In the genomic region with DNA sequence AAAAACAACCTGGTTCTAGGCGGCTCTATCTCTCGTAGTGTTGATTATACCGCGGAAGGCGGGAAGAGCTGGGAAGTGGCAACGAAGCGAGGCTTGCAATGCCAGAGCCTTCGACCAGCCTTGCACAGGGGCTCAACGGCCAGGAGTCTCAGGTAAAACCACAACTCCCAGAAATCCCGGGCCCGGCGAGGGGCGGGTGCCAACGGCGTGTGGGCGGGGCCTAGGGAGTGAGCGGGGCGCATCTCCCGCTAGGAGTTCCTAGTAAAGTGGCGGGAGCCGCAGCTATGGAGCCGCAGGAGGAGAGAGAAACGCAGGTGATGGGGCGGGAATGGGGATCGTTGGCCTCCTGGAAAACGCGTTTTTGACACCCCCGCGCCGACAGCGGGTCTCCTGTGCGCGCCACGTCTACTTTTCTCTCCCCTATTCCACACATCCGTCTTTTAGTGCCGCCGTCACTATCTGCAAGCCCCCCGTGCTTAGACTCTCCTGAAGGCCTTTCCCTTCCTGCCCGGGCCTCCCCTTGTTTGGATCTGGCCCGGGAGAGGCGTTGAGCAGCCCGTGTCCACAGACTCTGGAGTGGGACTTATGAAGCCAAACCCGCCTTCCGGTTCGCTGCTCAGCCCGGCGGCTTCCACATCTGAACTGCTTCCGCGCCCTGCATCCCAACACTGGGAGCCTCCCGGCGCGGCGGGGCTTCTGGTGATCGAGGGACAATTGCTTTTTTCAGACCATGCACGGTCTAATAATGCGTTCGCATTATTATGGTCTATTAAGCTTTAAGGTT, we compare ENCODE assay signal across 8 cellular contexts. TPM values are rescaled to one million over a fixed set of nuclear protein-coding genes. Genes with fewer than 3 reads are reported as not detected.
DNase-seq lines count a peak whose midpoint lies in the region; ATAC-seq and TF ChIP-seq lines count a peak whose summit lies in the region.

A gene with protein sequence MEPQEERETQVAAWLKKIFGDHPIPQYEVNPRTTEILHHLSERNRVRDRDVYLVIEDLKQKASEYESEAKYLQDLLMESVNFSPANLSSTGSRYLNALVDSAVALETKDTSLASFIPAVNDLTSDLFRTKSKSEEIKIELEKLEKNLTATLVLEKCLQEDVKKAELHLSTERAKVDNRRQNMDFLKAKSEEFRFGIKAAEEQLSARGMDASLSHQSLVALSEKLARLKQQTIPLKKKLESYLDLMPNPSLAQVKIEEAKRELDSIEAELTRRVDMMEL (plus strand): TSS at position 258 of the 784 bp plus-strand sequence. CDS start 27 bp downstream, at position 285.

- H3K4me2 ChIP-seq in OCI-LY7 (ENCODE audit: low read length) = peak within 1 kb of the TSS; percentile 88

- H3K27ac ChIP-seq in OCI-LY7 (ENCODE audit: low read depth, low read length, poor library complexity, severe bottlenecking) = peak within 1 kb of the TSS; percentile 36

- no peaks in the 10 kb centered on the region for H4K20me1 ChIP-seq in OCI-LY7 (ENCODE audit: insufficient read depth, low read length)

- no peaks in the 10 kb centered on the region for H3K4me1 Mint-ChIP-seq in Calu3 (ENCODE audit: low read depth, unreplicated experiment)
- peaks cover 5% of the 10 kb centered on the region for H3K4me1 Mint-ChIP-seq in endothelial cell (ENCODE audit: unreplicated experiment)
- H3K4me1 Mint-ChIP-seq in mesothelial cell of epicardium = peaks cover 8% of the 10 kb centered on the region

- H3K9me3 Mint-ChIP-seq in Calu3 (ENCODE audit: low read depth, unreplicated experiment) = no peaks in the 10 kb centered on the region
- H3K9me3 Mint-ChIP-seq in endothelial cell (ENCODE audit: unreplicated experiment) = no peaks in the 10 kb centered on the region
- no peaks in the 10 kb centered on the region for H3K9me3 Mint-ChIP-seq in mesothelial cell of epicardium

- H3K9me2 ChIP-seq in OCI-LY7 (ENCODE audit: insufficient read depth, low read length) = no peaks in the 10 kb centered on the region

- CTCF ChIA-PET in Calu3 (lab: Charles Lee) (no interaction called here), OCI-LY7 (lab: Charles Lee; ENCODE audit: unreplicated experiment) (no interaction called here)

- BruUV-seq in Calu3 (replicated peaks; lab: Mats Ljungman, UMichigan) = TSS peak; percentile 38
- TSS peak; percentile 41 for BruUV-seq in OCI-LY7 (replicated peaks; lab: Mats Ljungman, UMichigan)

- DNase-seq in Calu3 = peak; percentile 94
- DNase-seq in HuH-7 (ENCODE audit: low spot score) = peak; percentile 78
- peak; percentile 79 for DNase-seq in OCI-LY7 (ENCODE audit: low spot score)
- peak; percentile 79 for DNase-seq in activated T-cell treated with anti-CD3 and anti-CD28 coated beads for 1 hour (ENCODE audit: low read depth)
- peak; percentile 91 for DNase-seq in endothelial cell (ENCODE audit: low spot score)
- peak; percentile 77 to 92 for DNase-seq in mesothelial cell of epicardium (ENCODE audit: low spot score in 2 of 2, unreplicated experiment in 2 of 2)
- DNase-seq in stimulated activated CD8-positive, alpha-beta memory T cell treated with anti-CD3 and anti-CD28 coated beads, Interleukin-15, amount 100 ng/mL, for 4 hours (ENCODE audit: low read depth in 2 of 2) = peak; percentile 68

- H3K27ac Mint-ChIP-seq in Calu3 (ENCODE audit: unreplicated experiment) (peak within 1 kb of the TSS; percentile 80), endothelial cell (ENCODE audit: unreplicated experiment) (peak within 1 kb of the TSS; percentile 90), mesothelial cell of epicardium (peak within 1 kb of the TSS; percentile 95)

- peak; percentile 92 for ATAC-seq in GM21423 (IDR thresholded peaks at IDR 0.05; ENCODE audit: unreplicated experiment)

- H3K27me3 Mint-ChIP-seq in Calu3 (ENCODE audit: unreplicated experiment) (no peaks in the 10 kb centered on the region), endothelial cell (ENCODE audit: unreplicated experiment) (no peaks in the 10 kb centered on the region), mesothelial cell of epicardium (ENCODE audit: low read depth) (no peaks in the 10 kb centered on the region)

- H3K4me3 Mint-ChIP-seq in Calu3 (ENCODE audit: low read depth, unreplicated experiment) (peak within 1 kb of the TSS; percentile 98), endothelial cell (ENCODE audit: unreplicated experiment) (peak within 1 kb of the TSS; percentile 96), mesothelial cell of epicardium (peak within 1 kb of the TSS; percentile 98)

- H3K4me1 ChIP-seq in OCI-LY7 (ENCODE audit: insufficient read depth, low read length, poor library complexity, severe bottlenecking) = peaks cover under 1% of the 10 kb centered on the region

- intact Hi-C loops in Calu3 (cut with micrococcal nuclease; ENCODE audit: unreplicated experiment) (no loop called here), OCI-LY7 (cut with micrococcal nuclease; ENCODE audit: unreplicated experiment) (loop anchor here (10.0 kb wide), 1 partner anchor 70 kb away; a partner anchor contains a TSS)

- TF ChIP-seq CTCF in Calu3 (IDR thresholded peaks at IDR 0.05; ENCODE audit: unreplicated experiment) (no peak), OCI-LY7 (conservative IDR thresholded peaks at IDR 0.05; ENCODE audit: low read length) (no peak), endothelial cell (IDR thresholded peaks at IDR 0.05; ENCODE audit: unreplicated experiment) (no peak), mesothelial cell of epicardium (IDR thresholded peaks at IDR 0.05; ENCODE audit: unreplicated experiment) (no peak)

- peaks cover 10% of the 10 kb centered on the region; the same call in 1 of the 2 replicates for H3K36me3 ChIP-seq in OCI-LY7 (ENCODE audit: insufficient read depth, low read length)

- H3K36me3 Mint-ChIP-seq in Calu3 (ENCODE audit: insufficient read depth, unreplicated experiment) (peaks cover 21% of the 10 kb centered on the region), endothelial cell (ENCODE audit: low read depth, unreplicated experiment) (peaks cover 4% of the 10 kb centered on the region), mesothelial cell of epicardium (peaks cover 11% of the 10 kb centered on the region)

- no peaks in the 10 kb centered on the region for H3K9me3 ChIP-seq in OCI-LY7 (ENCODE audit: low read length)

- peak within 1 kb of the TSS; percentile 78 for H2AFZ ChIP-seq in OCI-LY7 (ENCODE audit: low read length)

- peaks cover 9% of the 10 kb centered on the region; the same call in 1 of the 2 replicates for H3K79me2 ChIP-seq in OCI-LY7 (ENCODE audit: insufficient read depth, low read depth, low read length)

- peak within 1 kb of the TSS; percentile 93 for H3K4me3 ChIP-seq in OCI-LY7 (ENCODE audit: low read depth, low read length, poor library complexity, severe bottlenecking)

- POLR2A ChIA-PET in OCI-LY7 (lab: Charles Lee) = interaction anchor here (0.6 kb wide), 1 partner anchor 583 kb away, joined by 3 read pairs; no protein-coding TSS in a partner anchor

RNA-seq across cellular contexts. Expression of the gene that starts here (rescaled TPM):
- 33.5 and 35.7 TPM in 2 replicates for total RNA-seq in Calu3 (2022)
- 24.8 and 26.4 TPM in 2 replicates for total RNA-seq in OCI-LY7 (2014; rRNA removed; shearing (Covaris generic))
- 36.5 and 38.4 TPM in 2 replicates for total RNA-seq in OCI-LY7 (2022)
- 44.9 TPM for total RNA-seq in endothelial cell (ENCODE audit: unreplicated experiment)
- total RNA-seq in mesothelial cell of epicardium = 47.3 to 51.5 TPM (median 49.0 TPM) in 3 replicates

Comparison
In these comparisons a context has a peak if more than half of its experiments do, and no peak if none do; other contexts are left out.
1. Peak in every context shown above with its lines: DNase-seq, ATAC-seq, H3K4me3 ChIP-seq and H3K27ac ChIP-seq.